ENCODE assay signal across 8 cellular contexts in genomic region chr4:8594097-8595038, GRCh38. TPM values are rescaled to one million over a fixed set of nuclear protein-coding genes. Genes with fewer than 3 reads are reported as not detected.
A peak's percentile ranks its signal among the peaks of the same experiment; 100 is the strongest.
DNase-seq lines count a peak whose midpoint lies in the region; ATAC-seq and TF ChIP-seq lines count a peak whose summit lies in the region.

No MANE protein-coding gene starts in this region.

- H3K27me3 ChIP-seq in SU-DHL-6 (ENCODE audit: low read length) (no peaks in the 10 kb centered on the region), neuronal stem cell (ENCODE audit: control insufficient read depth in 3 of 3, insufficient read depth in 3 of 3, low read depth in 1 of 3, low read length in 3 of 3) (peaks cover 0 to 57% (median 13%) of the 10 kb centered on the region in 3 experiments)

- peaks cover 0 to 34% of the 10 kb centered on the region in 2 donors for H3K4me1 ChIP-seq in neuronal stem cell (ENCODE audit: control insufficient read depth in 2 of 2, insufficient read depth in 1 of 2, low read depth in 1 of 2, low read length in 2 of 2)

- H3K23ac ChIP-seq in neuronal stem cell (ENCODE audit: low read depth, low read length, poor library complexity), result peak overlapping the region; percentile 25

- H2BK5ac ChIP-seq in neuronal stem cell (ENCODE audit: low read length), result no peak overlapping the region

- no peak overlapping the region for H3K4ac ChIP-seq in neuronal stem cell (ENCODE audit: low read length)

- H3K36me3 ChIP-seq in SU-DHL-6 (ENCODE audit: low read length) (no peaks in the 10 kb centered on the region), neuronal stem cell (replicated peaks in 1 of 2; ENCODE audit: control insufficient read depth in 2 of 2, insufficient read depth in 2 of 2, low read length in 2 of 2) (no peaks in the 10 kb centered on the region)

- H3K9me3 Mint-ChIP-seq in activated naive CD8-positive, alpha-beta T cell treated with anti-CD3 and anti-CD28 coated beads, Interleukin-2, amount 50 U/mL, for 24 hours, result no peaks in the 10 kb centered on the region
- no peaks in the 10 kb centered on the region for H3K9me3 Mint-ChIP-seq in activated naive CD8-positive, alpha-beta T cell treated with anti-CD3 and anti-CD28 coated beads for 36 hours

- H3K9me2 ChIP-seq in SU-DHL-6 (replicated peaks; ENCODE audit: insufficient read depth, low read length), result no peaks in the 10 kb centered on the region

- H3K4me3 ChIP-seq in SU-DHL-6 (ENCODE audit: insufficient read depth, low read length, poor library complexity, severe bottlenecking), result no peak overlapping the region
- no peak overlapping the region for H3K4me3 ChIP-seq in neuronal stem cell (ENCODE audit: low read length in 2 of 2)

- H4K91ac ChIP-seq in neuronal stem cell (ENCODE audit: low read depth, low read length, poor library complexity), result no peak overlapping the region

- H3K9me3 ChIP-seq in SU-DHL-6 (ENCODE audit: insufficient read depth, low read length) (no peaks in the 10 kb centered on the region), neuronal stem cell (replicated peaks in 1 of 2; ENCODE audit: control insufficient read depth in 2 of 2, insufficient read depth in 1 of 2, low read depth in 1 of 2, low read length in 2 of 2) (peaks cover 0 to 2% of the 10 kb centered on the region in 2 donors)

- H3K36me3 Mint-ChIP-seq in activated naive CD8-positive, alpha-beta T cell treated with anti-CD3 and anti-CD28 coated beads, Interleukin-2, amount 50 U/mL, for 24 hours (ENCODE audit: low read depth), result no peaks in the 10 kb centered on the region
- no peaks in the 10 kb centered on the region for H3K36me3 Mint-ChIP-seq in activated naive CD8-positive, alpha-beta T cell treated with anti-CD3 and anti-CD28 coated beads for 36 hours

- H3K27ac ChIP-seq in SU-DHL-6 (ENCODE audit: low read depth, low read length), result no peak overlapping the region
- no peak overlapping the region for H3K27ac ChIP-seq in neuronal stem cell (replicated peaks; ENCODE audit: low read length)

- in situ Hi-C loops in KBM-7 (cut with MboI; ENCODE audit: low pct_unique_long_range_greater_than_20kb, low sequenced_read_pairs), result no loop called here

- no peak for ATAC-seq in activated naive CD8-positive, alpha-beta T cell treated with anti-CD3 and anti-CD28 coated beads, Interleukin-2, amount 50 U/mL, for 24 hours
- no peak for ATAC-seq in HG03095 (IDR thresholded peaks at IDR 0.05; ENCODE audit: unreplicated experiment)
- no peak for ATAC-seq in HG03565 (IDR thresholded peaks at IDR 0.05; ENCODE audit: unreplicated experiment)

- DNase-seq in activated naive CD8-positive, alpha-beta T cell treated with anti-CD3 and anti-CD28 coated beads, Interleukin-2, amount 50 U/mL, for 24 hours, result peak; percentile 26
- no peak for DNase-seq in activated naive CD8-positive, alpha-beta T cell treated with anti-CD3 and anti-CD28 coated beads for 36 hours
- DNase-seq in KBM-7 (peak; percentile 55), fibroblast of the conjunctiva (ENCODE audit: low read depth) (peak; percentile 59), neuronal stem cell (ENCODE audit: low spot score) (peak; percentile 72)

- H2AK5ac ChIP-seq in neuronal stem cell (ENCODE audit: low read depth, low read length), result no peak overlapping the region

- H2BK120ac ChIP-seq in neuronal stem cell (ENCODE audit: low read depth, low read length), result no peak overlapping the region

- no CpG with 5 or more reads among the region's 24 CpGs for WGBS in neuronal stem cell (ENCODE audit: extremely low coverage in 2 of 2, insufficient read length in 2 of 2, insufficient replicate concordance in 1 of 2), 2 donors

- no peak overlapping the region for H3K14ac ChIP-seq in neuronal stem cell (ENCODE audit: low read length)

- H3K4me2 ChIP-seq in SU-DHL-6 (ENCODE audit: low read depth, low read length, poor library complexity, severe bottlenecking) (no peak overlapping the region), neuronal stem cell (ENCODE audit: insufficient read depth, low read length, poor library complexity, severe bottlenecking) (no peak overlapping the region)

- H2BK15ac ChIP-seq in neuronal stem cell (ENCODE audit: low read length), result no peak overlapping the region

- no peak overlapping the region for H3K27ac Mint-ChIP-seq in activated naive CD8-positive, alpha-beta T cell treated with anti-CD3 and anti-CD28 coated beads, Interleukin-2, amount 50 U/mL, for 24 hours
- H3K27ac Mint-ChIP-seq in activated naive CD8-positive, alpha-beta T cell treated with anti-CD3 and anti-CD28 coated beads for 36 hours, result no peak overlapping the region

- H3K4me3 Mint-ChIP-seq in activated naive CD8-positive, alpha-beta T cell treated with anti-CD3 and anti-CD28 coated beads, Interleukin-2, amount 50 U/mL, for 24 hours, result no peak overlapping the region
- no peak overlapping the region for H3K4me3 Mint-ChIP-seq in activated naive CD8-positive, alpha-beta T cell treated with anti-CD3 and anti-CD28 coated beads for 36 hours

- no peaks in the 10 kb centered on the region for H3K79me2 ChIP-seq in SU-DHL-6 (ENCODE audit: insufficient read depth, low read length)

- peak; percentile 39 for TF ChIP-seq CTCF in SU-DHL-6 (IDR thresholded peaks at IDR 0.05; ENCODE audit: insufficient read depth, low read length, poor library complexity, severe bottlenecking)

- H3K79me1 ChIP-seq in neuronal stem cell (ENCODE audit: low read depth, low read length), result no peaks in the 10 kb centered on the region

- no peaks in the 10 kb centered on the region for H3F3A ChIP-seq in SU-DHL-6 (ENCODE audit: insufficient read depth)

- H4K20me1 ChIP-seq in SU-DHL-6 (ENCODE audit: low read depth, low read length), result no peaks in the 10 kb centered on the region

- H3K18ac ChIP-seq in neuronal stem cell (ENCODE audit: low read length), result peak overlapping the region; percentile 31

- no peak overlapping the region for H2AFZ ChIP-seq in SU-DHL-6 (ENCODE audit: low read depth, low read length, severe bottlenecking)
- H2AFZ ChIP-seq in neuronal stem cell (ENCODE audit: low read length), result no peak overlapping the region

- H4K8ac ChIP-seq in neuronal stem cell (ENCODE audit: low read depth, low read length), result no peak overlapping the region

- peak overlapping the region; percentile 51 for H2BK12ac ChIP-seq in neuronal stem cell (ENCODE audit: low read length)

- peaks cover 18% of the 10 kb centered on the region for H3K27me3 Mint-ChIP-seq in activated naive CD8-positive, alpha-beta T cell treated with anti-CD3 and anti-CD28 coated beads, Interleukin-2, amount 50 U/mL, for 24 hours
- H3K27me3 Mint-ChIP-seq in activated naive CD8-positive, alpha-beta T cell treated with anti-CD3 and anti-CD28 coated beads for 36 hours, result peaks cover 35% of the 10 kb centered on the region

- H3K4me1 Mint-ChIP-seq in activated naive CD8-positive, alpha-beta T cell treated with anti-CD3 and anti-CD28 coated beads, Interleukin-2, amount 50 U/mL, for 24 hours, result no peaks in the 10 kb centered on the region
- no peaks in the 10 kb centered on the region for H3K4me1 Mint-ChIP-seq in activated naive CD8-positive, alpha-beta T cell treated with anti-CD3 and anti-CD28 coated beads for 36 hours

- H3K9ac ChIP-seq in SU-DHL-6 (ENCODE audit: low read length) (no peak overlapping the region), neuronal stem cell (ENCODE audit: low read depth, low read length, poor library complexity) (no peak overlapping the region)

RNA-seq across cellular contexts. Expression of gene CPZ, which starts 1.8 kb away (rescaled TPM):
- total RNA-seq in activated naive CD8-positive, alpha-beta T cell treated with anti-CD3 and anti-CD28 coated beads for 36 hours, result not detected
- 6.7 TPM for polyA plus RNA-seq in neuronal stem cell (2013, experiment 1 of 2)
- 6.7 TPM for polyA plus RNA-seq in neuronal stem cell (2013, experiment 2 of 2)

RNA-seq across cellular contexts. Expression of gene GPR78, which starts 14.2 kb away (rescaled TPM):
- total RNA-seq in activated naive CD8-positive, alpha-beta T cell treated with anti-CD3 and anti-CD28 coated beads for 36 hours, result not detected
- 0.22 TPM for polyA plus RNA-seq in neuronal stem cell (2013, experiment 1 of 2)
- polyA plus RNA-seq in neuronal stem cell (2013, experiment 2 of 2), result 0.15 TPM
